In genomic region chr2:193885419-193885818, GRCh38 we compare ENCODE assay signal across 22 cellular contexts.
DNase-seq lines count a peak whose midpoint lies in the region; ATAC-seq, FAIRE-seq and TF ChIP-seq lines count a peak whose summit lies in the region.
"Had no signal": no experiment of that assay in that cellular context is flagged by ENCODE, and none has a peak within 500 bp of the region (broad histone marks: within the 10 kb centered on the region; RNA-seq: fewer than 3 reads in every experiment).

No MANE protein-coding gene starts in this region.

- H3K9me2 ChIP-seq in PC-3 (replicated peaks; ENCODE audit: low read length): no peaks in the 10 kb centered on the region

- WGBS in HepG2 (ENCODE audit: low lambda C conversion rate): 89% methylated on average over 1 of the region's 1 CpG
- WGBS in right lobe of liver (ENCODE audit: insufficient coverage, low coverage, low lambda C conversion rate, missing lambda C conversion rate): 45% methylated on average over 1 of the region's 1 CpG
- WGBS in esophagus muscularis mucosa: 100% methylated on average over 1 of the region's 1 CpG

- ATAC-seq in HepG2 (peak; percentile 27; the same call in 1 of the 3 replicates), right lobe of liver (no peak), PC-3 (peak; percentile 31; the same call in 1 of the 2 replicates), GM21786 (IDR thresholded peaks at IDR 0.05; ENCODE audit: unreplicated experiment) (no peak), GM21723 (IDR thresholded peaks at IDR 0.05; ENCODE audit: unreplicated experiment) (no peak)
- ATAC-seq: K562, Right ventricle myocardium inferior had no signal

- CTCF ChIA-PET in HepG2 (lab: Yijun Ruan, JAX; ENCODE audit: low intra/inter-chr PET ratio, low total read pairs) (no interaction called here), PC-3 (lab: Charles Lee) (no interaction called here), endothelial cell of umbilical vein (lab: Charles Lee) (interaction anchor here (0.6 to 1.8 kb wide), 8 partner anchors 10 to 192 kb away, joined by 3 to 16 read pairs (median 4); no protein-coding TSS in a partner anchor)

- in situ Hi-C loops in HepG2 (cut with HindIII; ENCODE audit: extremely low pct_ligation_motif_present, low pct_unique_long_range_greater_than_20kb): no loop called here

- H3K27me3 ChIP-seq in HepG2 (ENCODE audit: control insufficient read depth in 1 of 2, insufficient read depth in 2 of 2, low read length in 2 of 2) (no peaks in the 10 kb centered on the region), right lobe of liver (no peaks in the 10 kb centered on the region), PC-3 (ENCODE audit: low read length) (no peaks in the 10 kb centered on the region), endothelial cell of umbilical vein (ENCODE audit: control insufficient read depth in 2 of 2, insufficient read depth in 2 of 2, low read length in 2 of 2) (no peaks in the 10 kb centered on the region), esophagus muscularis mucosa (no peaks in the 10 kb centered on the region)

- dilution Hi-C loops in endothelial cell of umbilical vein (cut with MboI; ENCODE audit: extremely low pct_ligation_motif_present, low sequenced_read_pairs): no loop called here

- H4K20me1 ChIP-seq in HepG2 (ENCODE audit: insufficient read depth, low read length): no peaks in the 10 kb centered on the region
- H4K20me1 ChIP-seq in PC-3 (ENCODE audit: low read length): no peaks in the 10 kb centered on the region
- H4K20me1 ChIP-seq in endothelial cell of umbilical vein (replicated peaks; ENCODE audit: control insufficient read depth, extremely low read depth, insufficient read depth, low read length): no peaks in the 10 kb centered on the region

- no peak for TF ChIP-seq RAD21 in HepG2 (CRISPR knock-in tag; IDR thresholded peaks at IDR 0.05)

- FAIRE-seq in HepG2 (lab: Jason Lieb, UNC) (no peak), endothelial cell of umbilical vein (lab: Jason Lieb, UNC) (no peak)
- FAIRE-seq: GM19239, H1, K562, RCC 7860 had no signal

- H3K9ac ChIP-seq in HepG2 (ENCODE audit: insufficient read depth, low read depth, low read length) (no peak overlapping the region), PC-3 (ENCODE audit: low read length) (no peak overlapping the region), endothelial cell of umbilical vein (replicated peaks; ENCODE audit: extremely low read depth, insufficient read depth, low read length) (no peak overlapping the region)

- TF ChIP-seq POLR2A in HepG2 (IDR thresholded peaks at IDR 0.05; ENCODE audit: insufficient read depth in 1 of 2, low read depth in 2 of 2, low read length in 2 of 2): no peak
- no peak for TF ChIP-seq POLR2A in right lobe of liver (IDR thresholded peaks at IDR 0.05)
- no peak for TF ChIP-seq POLR2A in endothelial cell of umbilical vein (IDR thresholded peaks at IDR 0.05; ENCODE audit: low read depth, low read length)
- TF ChIP-seq POLR2A in esophagus muscularis mucosa (IDR thresholded peaks at IDR 0.05; ENCODE audit: low read depth): no peak

- H3K4me3 ChIP-seq in HepG2 (replicated peaks in 1 of 3; ENCODE audit: insufficient read depth in 1 of 3, low read depth in 2 of 3, low read length in 3 of 3) (no peak overlapping the region), right lobe of liver (no peak overlapping the region), PC-3 (ENCODE audit: low read length) (no peak overlapping the region), endothelial cell of umbilical vein (replicated peaks in 1 of 3; ENCODE audit: insufficient read depth in 1 of 3, low read depth in 1 of 3, low read length in 3 of 3) (no peak overlapping the region), esophagus muscularis mucosa (no peak overlapping the region)
- H3K4me3 ChIP-seq: K562 had no signal

- H3K4me1 ChIP-seq in HepG2 (ENCODE audit: insufficient read depth, low read length) (no peaks in the 10 kb centered on the region), right lobe of liver (no peaks in the 10 kb centered on the region), PC-3 (ENCODE audit: insufficient read depth, low read length) (no peaks in the 10 kb centered on the region), endothelial cell of umbilical vein (ENCODE audit: control insufficient read depth, extremely low read depth, insufficient read depth, low read length) (no peaks in the 10 kb centered on the region), esophagus muscularis mucosa (no peaks in the 10 kb centered on the region)

- H3K36me3 ChIP-seq in HepG2 (replicated peaks in 1 of 2; ENCODE audit: control insufficient read depth in 1 of 2, insufficient read depth in 2 of 2, low read length in 2 of 2) (no peaks in the 10 kb centered on the region), right lobe of liver (no peaks in the 10 kb centered on the region), PC-3 (ENCODE audit: low read depth, low read length) (no peaks in the 10 kb centered on the region), endothelial cell of umbilical vein (ENCODE audit: control insufficient read depth in 2 of 2, extremely low read depth in 1 of 2, insufficient read depth in 2 of 2, low read length in 2 of 2) (no peaks in the 10 kb centered on the region), esophagus muscularis mucosa (no peaks in the 10 kb centered on the region)

- H3K4me2 ChIP-seq in HepG2 (ENCODE audit: low read depth, low read length) (no peak overlapping the region), PC-3 (ENCODE audit: low read length) (no peak overlapping the region), endothelial cell of umbilical vein (ENCODE audit: insufficient read depth, low read length) (no peak overlapping the region)

- no peaks in the 10 kb centered on the region for H3K79me2 ChIP-seq in HepG2 (ENCODE audit: insufficient read depth, low read length)
- no peaks in the 10 kb centered on the region for H3K79me2 ChIP-seq in PC-3 (ENCODE audit: low read length)
- H3K79me2 ChIP-seq in endothelial cell of umbilical vein (ENCODE audit: control insufficient read depth, insufficient read depth, low read length): no peaks in the 10 kb centered on the region

- H3F3A ChIP-seq in PC-3 (ENCODE audit: low read length, unreplicated experiment): no peaks in the 10 kb centered on the region

- DNase-seq in HepG2 (ENCODE audit: low spot score) (no peak), right lobe of liver (no peak), PC-3 (peak; percentile 4), endothelial cell of umbilical vein (ENCODE audit: low read depth, low spot score) (peak; percentile 47), esophagus muscularis mucosa (ENCODE audit: extremely low spot score) (no peak)
- DNase-seq: ACHN; C1 segment of cervical spinal cord; CD8-positive, alpha-beta memory T cell; GDM1; NCI-H1092 treated with DMSO at 0.1 percent for 48 hours; NCI-H146; NCI-H2081 treated with DMSO at 0.1 percent for 48 hours; NCI-H526 treated with DMSO at 0.1 percent for 48 hours; NK-92 treated with Interleukin-12 subunit alpha and Interleukin-12 subunit beta, amount 100 ng/mL, for 24 hours; SW 1271 had no signal

- TF ChIP-seq EP300 in HepG2 (IDR thresholded peaks at IDR 0.05; ENCODE audit: low read depth in 2 of 2, low read length in 2 of 2): no peak
- TF ChIP-seq EP300 in HepG2 (CRISPR knock-in tag; IDR thresholded peaks at IDR 0.05; ENCODE audit: borderline replicate concordance): no peak
- TF ChIP-seq EP300 in esophagus muscularis mucosa (IDR thresholded peaks at IDR 0.05): no peak

- BruUV-seq in HepG2 (replicated peaks; lab: Mats Ljungman, UMichigan) (no TSS peak), PC-3 (replicated peaks; lab: Mats Ljungman, UMichigan) (no TSS peak), endothelial cell of umbilical vein (replicated peaks; lab: Mats Ljungman, UMichigan) (no TSS peak)

- H3K9me3 ChIP-seq in HepG2 (ENCODE audit: low read length) (peaks cover 14% of the 10 kb centered on the region), right lobe of liver (no peaks in the 10 kb centered on the region), PC-3 (ENCODE audit: low read length) (0 out of 2 replicates have a peak, but pooled peaks cover 5% of the 10 kb centered on the region), endothelial cell of umbilical vein (replicated peaks; ENCODE audit: control insufficient read depth, insufficient read depth, low read length) (no peaks in the 10 kb centered on the region), esophagus muscularis mucosa (peaks cover 0 to 14% (median 2%) of the 10 kb centered on the region in 4 donors)

- no peak overlapping the region for H3K27ac ChIP-seq in HepG2 (ENCODE audit: extremely low read length, insufficient read depth, low read length)
- no peak overlapping the region for H3K27ac ChIP-seq in right lobe of liver
- H3K27ac ChIP-seq in PC-3 (ENCODE audit: low read length): no peak overlapping the region
- no peak overlapping the region for H3K27ac ChIP-seq in endothelial cell of umbilical vein (ENCODE audit: insufficient read depth, low read depth, low read length)
- no peak overlapping the region for H3K27ac ChIP-seq in esophagus muscularis mucosa (replicated peaks in 1 of 4)

- no peak overlapping the region for H2AFZ ChIP-seq in HepG2 (ENCODE audit: low read length)
- no peak overlapping the region for H2AFZ ChIP-seq in PC-3 (ENCODE audit: low read length)
- no peak overlapping the region for H2AFZ ChIP-seq in endothelial cell of umbilical vein (ENCODE audit: low read depth, low read length)

- intact Hi-C loops in HepG2 (cut with micrococcal nuclease; ENCODE audit: unreplicated experiment): no loop called here
- intact Hi-C loops in right lobe of liver (cut with DNase I): no loop called here
- intact Hi-C loops in PC-3 (cut with micrococcal nuclease): no loop called here
- intact Hi-C loops in endothelial cell of umbilical vein (cut with micrococcal nuclease): loop anchor here (1.0 kb wide), 1 partner anchor 190 kb away; no protein-coding TSS in a partner anchor
- intact Hi-C loops in esophagus muscularis mucosa (cut with DNase I): no loop called here

- POLR2A ChIA-PET in HepG2 (lab: Yijun Ruan, JAX): no interaction called here
- POLR2A ChIA-PET in PC-3 (lab: Charles Lee; ENCODE audit: unreplicated experiment): no interaction called here
- POLR2A ChIA-PET in endothelial cell of umbilical vein (lab: Charles Lee): no interaction called here

- TF ChIP-seq CTCF in HepG2 (CRISPR knock-in tag; IDR thresholded peaks at IDR 0.05) (no peak), right lobe of liver (IDR thresholded peaks at IDR 0.05) (no peak), PC-3 (conservative IDR thresholded peaks at IDR 0.05; ENCODE audit: low read depth, low read length) (no peak), endothelial cell of umbilical vein (IDR thresholded peaks at IDR 0.05; ENCODE audit: extremely low read depth in 1 of 2, insufficient read depth in 1 of 2, low read depth in 1 of 2, low read length in 2 of 2) (no peak), esophagus muscularis mucosa (IDR thresholded peaks at IDR 0.05) (no peak)

- no peaks in the 10 kb centered on the region for H3K9me1 ChIP-seq in endothelial cell of umbilical vein (replicated peaks; ENCODE audit: control insufficient read depth, extremely low read depth, insufficient read depth, low read length)

TF ChIP-seq in HepG2, 621 proteins besides CTCF, POLR2A, EP300 and RAD21 (continues in another document):
- TF ChIP-seq ZNF879 (CRISPR knock-in tag; IDR thresholded peaks at IDR 0.05): no peak

TF ChIP-seq in endothelial cell of umbilical vein, 7 proteins besides CTCF, POLR2A, EP300 and RAD21 (continues in another document):
- no peak for TF ChIP-seq MAX (IDR thresholded peaks at IDR 0.05; ENCODE audit: insufficient read depth, insufficient read length)

Comparison
In these comparisons a context has a peak if more than half of its experiments do, and no peak if none do; other contexts are left out.
1. ATAC-seq: peak in HepG2 (single experiment) and PC-3 (single experiment); none in right lobe of liver (0 of 4), GM21786 (single experiment) and GM21723 (single experiment).
2. DNase-seq: peak in PC-3 (single experiment) and endothelial cell of umbilical vein (single experiment); none in HepG2 (single experiment), right lobe of liver (0 of 3) and esophagus muscularis mucosa (single experiment).